ENCODE assay signal across 15 cellular contexts in the genomic region with DNA sequence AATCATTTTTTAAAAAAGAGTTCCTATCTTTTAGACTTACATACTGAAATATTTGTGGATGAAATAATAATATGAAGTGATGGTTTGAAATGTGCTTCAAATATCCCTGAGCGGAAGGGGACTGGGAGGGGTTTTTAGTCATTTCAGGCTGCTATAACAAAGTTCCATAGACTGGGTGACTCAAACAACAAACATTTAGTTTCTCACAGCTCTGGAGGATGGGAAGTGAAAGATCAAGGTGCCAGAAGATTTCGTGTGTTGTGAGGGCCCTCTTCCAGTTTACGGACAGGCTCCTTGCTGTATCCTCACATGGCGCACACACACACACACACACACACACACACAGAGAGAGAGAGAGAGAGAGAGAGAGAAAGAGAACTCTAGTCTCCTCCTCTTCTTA. TPM values are rescaled to one million over a fixed set of nuclear protein-coding genes. Genes with fewer than 3 reads are reported as not detected.
DNase-seq lines count a peak whose midpoint lies in the region; ATAC-seq and TF ChIP-seq lines count a peak whose summit lies in the region.
"Had no signal": no experiment of that assay in that cellular context is flagged by ENCODE, and none has a peak within 500 bp of the region (broad histone marks: within the 10 kb centered on the region; RNA-seq: fewer than 3 reads in every experiment).

No MANE protein-coding gene starts in this region.

- no peaks in the 10 kb centered on the region for H3K27me3 ChIP-seq in Caco-2 (replicated peaks; ENCODE audit: control insufficient read depth, insufficient read depth, low read length)
- H3K27me3 ChIP-seq: stomach had no signal

- DNase-seq in Caco-2: no peak
- peak; percentile 39 for DNase-seq in NCI-H460 (ENCODE audit: extremely low read depth, low read depth)
- peak; percentile 63 for DNase-seq in dedifferentiated amniotic fluid mesenchymal stem cell (ENCODE audit: extremely low spot score)
- DNase-seq in stimulated activated CD4-positive, alpha-beta T cell treated with anti-CD3 and anti-CD28 coated beads, Interleukin-4, amount 100 ng/mL, for 4 hours: no peak
- no peak for DNase-seq in ACHN
- DNase-seq: activated CD8-positive, alpha-beta T cell treated with anti-CD3 and anti-CD28 coated beads, Interleukin-2, amount 10 ng/mL, durations not matched to agents 7 days and 5 days; CD8-positive, alpha-beta memory T cell; H9; NCI-H774; stimulated activated CD4-positive, alpha-beta T cell treated with anti-CD3 and anti-CD28 coated beads, Interleukin-2, amount 100 ng/mL, for 24 hours; stomach had no signal

- no peak for TF ChIP-seq CTCF in Caco-2 (IDR thresholded peaks at IDR 0.05; ENCODE audit: insufficient read depth in 1 of 2, low read depth in 1 of 2, low read length in 1 of 2, severe bottlenecking in 1 of 2, unreplicated experiment in 1 of 2)
- no peak for TF ChIP-seq CTCF in nephron (IDR thresholded peaks at IDR 0.05; ENCODE audit: unreplicated experiment in 3 of 3)

- peaks cover 4% of the 10 kb centered on the region; the same call in 1 of the 2 replicates for H3K4me1 ChIP-seq in Caco-2
- H3K4me1 ChIP-seq: stomach had no signal

- ATAC-seq in HG03045 (IDR thresholded peaks at IDR 0.05; ENCODE audit: unreplicated experiment) (no peak), HG03521 (IDR thresholded peaks at IDR 0.05; ENCODE audit: unreplicated experiment) (no peak)
- ATAC-seq: activated CD8-positive, alpha-beta T cell treated with anti-CD3 and anti-CD28 coated beads, Interleukin-2, amount 10 ng/mL, durations not matched to agents 7 days and 5 days had no signal

- peaks cover 13% of the 10 kb centered on the region for H3K4me1 Mint-ChIP-seq in Caco-2 (ENCODE audit: low read depth, unreplicated experiment)
- no peaks in the 10 kb centered on the region for H3K4me1 Mint-ChIP-seq in nephron
- H3K4me1 Mint-ChIP-seq: CD8-positive, alpha-beta memory T cell had no signal

- H3K36me3 Mint-ChIP-seq in Caco-2 (ENCODE audit: insufficient read depth, unreplicated experiment) (no peaks in the 10 kb centered on the region), nephron (ENCODE audit: low read depth) (peaks cover 6% of the 10 kb centered on the region)

- H3K9me3 ChIP-seq in Caco-2: peaks cover 13% of the 10 kb centered on the region

- POLR2A ChIA-PET in Caco-2 (lab: Charles Lee): interaction anchor here (0.5 to 0.6 kb wide), 2 partner anchors 23 to 26 kb away, joined by 3 read pairs; no protein-coding TSS in a partner anchor

- intact Hi-C loops in Caco-2 (cut with micrococcal nuclease; ENCODE audit: unreplicated experiment): no loop called here

- in situ Hi-C loops in ACHN (cut with HindIII; ENCODE audit: low pct_ligation_motif_present, low pct_unique_long_range_greater_than_20kb, low sequenced_read_pairs): no loop called here

- no TSS peak for BruUV-seq in Caco-2 (replicated peaks; lab: Mats Ljungman, UMichigan)

- H3K27me3 Mint-ChIP-seq in Caco-2 (ENCODE audit: insufficient read depth, unreplicated experiment): no peaks in the 10 kb centered on the region
- no peaks in the 10 kb centered on the region for H3K27me3 Mint-ChIP-seq in nephron (ENCODE audit: low read depth)

- CTCF ChIA-PET in Caco-2 (lab: Charles Lee): interaction anchor here (0.6 kb wide), 1 partner anchor 178 kb away, joined by 4 read pairs; no protein-coding TSS in a partner anchor

- no peaks in the 10 kb centered on the region for H3K36me3 ChIP-seq in Caco-2 (ENCODE audit: control insufficient read depth, insufficient read depth, low read length)
- H3K36me3 ChIP-seq: stomach had no signal

- H3K9me3 Mint-ChIP-seq in Caco-2 (ENCODE audit: unreplicated experiment) (peaks cover 14% of the 10 kb centered on the region), nephron (peaks cover 9% of the 10 kb centered on the region)
- H3K9me3 Mint-ChIP-seq: T-helper 1 cell treated with Interleukin-12 subunit alpha and Interleukin-12 subunit beta and Interleukin-4 antibody, amounts not matched to agents 30 μg/mL and 1 μg/mL, for 36 hours had no signal

- no peak overlapping the region for H3K4me3 ChIP-seq in Caco-2 (ENCODE audit: low read depth, low read length)
- H3K4me3 ChIP-seq: stomach had no signal

- H3K27ac Mint-ChIP-seq in Caco-2 (ENCODE audit: unreplicated experiment): peak overlapping the region; percentile 21
- peak overlapping the region in 2 of 3 experiments; percentile 67 to 80 for H3K27ac Mint-ChIP-seq in nephron
- H3K27ac Mint-ChIP-seq: activated CD8-positive, alpha-beta T cell treated with anti-CD3 and anti-CD28 coated beads, Interleukin-2, amount 10 ng/mL, durations not matched to agents 7 days and 5 days; CD8-positive, alpha-beta memory T cell; T-helper 1 cell treated with Interleukin-12 subunit alpha and Interleukin-12 subunit beta and Interleukin-4 antibody, amounts not matched to agents 30 μg/mL and 1 μg/mL, for 36 hours had no signal

- H3K4me3 Mint-ChIP-seq in Caco-2 (ENCODE audit: unreplicated experiment) (no peak overlapping the region), nephron (no peak overlapping the region)
- H3K4me3 Mint-ChIP-seq: activated CD8-positive, alpha-beta T cell treated with anti-CD3 and anti-CD28 coated beads, Interleukin-2, amount 10 ng/mL, durations not matched to agents 7 days and 5 days; CD8-positive, alpha-beta memory T cell; H9; T-helper 1 cell treated with Interleukin-12 subunit alpha and Interleukin-12 subunit beta and Interleukin-4 antibody, amounts not matched to agents 30 μg/mL and 1 μg/mL, for 36 hours had no signal

RNA-seq across cellular contexts. Expression of a gene that starts 27.1 kb away (rescaled TPM):
- 31.1 and 35.0 TPM in 2 replicates for total RNA-seq in Caco-2 (2022)
- 38.9 and 42.3 TPM in 2 replicates for total RNA-seq in NCI-H460 (2014; rRNA removed; shearing (Covaris generic))
- 28.6 and 36.1 TPM in 2 replicates for polyA plus RNA-seq in NCI-H460 (2014; cell fraction: nucleus; rRNA removed)

RNA-seq across cellular contexts. Expression of a gene that starts 47.1 kb away (rescaled TPM):
- total RNA-seq in Caco-2 (2022): 25.9 and 27.7 TPM in 2 replicates
- total RNA-seq in NCI-H460 (2014; rRNA removed; shearing (Covaris generic)): 78.2 and 82.0 TPM in 2 replicates
- 64.1 and 84.7 TPM in 2 replicates for polyA plus RNA-seq in NCI-H460 (2014; cell fraction: nucleus; rRNA removed)

Comparison
In these comparisons a context has a peak if more than half of its experiments do, and no peak if none do; other contexts are left out.
1. DNase-seq: peak in NCI-H460 (single experiment) and dedifferentiated amniotic fluid mesenchymal stem cell (single experiment); none in Caco-2 (0 of 2), stimulated activated CD4-positive, alpha-beta T cell treated with anti-CD3 and anti-CD28 coated beads, Interleukin-4, amount 100 ng/mL, for 4 hours (0 of 2) and ACHN (single experiment).